In genomic region chr22:21001601-21002325, GRCh38 we compare ENCODE assay signal across 1 cellular context.
TF ChIP-seq lines count a peak whose summit lies in the region.

Gene THAP7 (minus strand): TSS chr22:21002118. CDS start chr22:21001911, 207 bp downstream.

TF ChIP-seq in K562, 482 proteins besides CTCF, POLR2A, EP300 and RAD21 (continued from another document and continues in another):
- TF ChIP-seq ZBTB49 (CRISPR knock-in tag; IDR thresholded peaks at IDR 0.05; ENCODE audit: borderline replicate concordance) (no peak), CUX1 (CRISPR knock-in tag; IDR thresholded peaks at IDR 0.05) (no peak), SMAD1 (IDR thresholded peaks at IDR 0.05; ENCODE audit: low read depth, low read length, partially characterized antibody) (peak; percentile 97), HMBOX1 (IDR thresholded peaks at IDR 0.05) (no peak), NFIX (CRISPR knock-in tag; IDR thresholded peaks at IDR 0.05; ENCODE audit: low read depth) (no peak), NFXL1 (CRISPR knock-in tag; IDR thresholded peaks at IDR 0.05) (peak; percentile 65), STAT6 (CRISPR knock-in tag; IDR thresholded peaks at IDR 0.05) (peak; percentile 97), PHF21A (IDR thresholded peaks at IDR 0.05; ENCODE audit: borderline replicate concordance, low read depth) (no peak), YY1 (IDR thresholded peaks at IDR 0.05; ENCODE audit: borderline replicate concordance in 1 of 3, control insufficient read depth in 1 of 3, extremely low read depth in 1 of 3, insufficient read depth in 3 of 3, insufficient read length in 1 of 3, insufficient replicate concordance in 2 of 3, low read depth in 1 of 3, low read length in 2 of 3) (peak in 2 of 3 experiments; percentile 95), ZNF277 (CRISPR knock-in tag; IDR thresholded peaks at IDR 0.05; ENCODE audit: borderline replicate concordance) (peak; percentile 85), SIRT6 (IDR thresholded peaks at IDR 0.05; ENCODE audit: low read depth, low read length) (peak; percentile 87), ZNF717 (CRISPR knock-in tag; IDR thresholded peaks at IDR 0.05) (no peak), PTBP1 (IDR thresholded peaks at IDR 0.05; ENCODE audit: low read depth, low read length) (no peak), ZNF76 (CRISPR knock-in tag; IDR thresholded peaks at IDR 0.05; ENCODE audit: borderline replicate concordance) (peak; percentile 93; the same call in 1 of the 2 replicates), RBBP5 (IDR thresholded peaks at IDR 0.05; ENCODE audit: borderline replicate concordance, insufficient read depth, low read length, poor library complexity, severe bottlenecking) (peak; percentile 97), COPS2 (conservative IDR thresholded peaks at IDR 0.05) (no peak), PCBP2 (IDR thresholded peaks at IDR 0.05; ENCODE audit: low read depth, low read length, poor library complexity, severe bottlenecking) (no peak), ZNF551 (CRISPR knock-in tag; IDR thresholded peaks at IDR 0.05) (no peak), TOE1 (IDR thresholded peaks at IDR 0.05; ENCODE audit: borderline replicate concordance) (no peak), TOE1 (CRISPR knock-in tag; IDR thresholded peaks at IDR 0.05; ENCODE audit: borderline replicate concordance, low read depth) (no peak), ZNF212 (CRISPR knock-in tag; IDR thresholded peaks at IDR 0.05) (peak; percentile 92), ZNF146 (CRISPR knock-in tag; IDR thresholded peaks at IDR 0.05; ENCODE audit: unreplicated experiment) (no peak), E2F1 (CRISPR knock-in tag; IDR thresholded peaks at IDR 0.05) (peak; percentile 99), GMEB1 (CRISPR knock-in tag; IDR thresholded peaks at IDR 0.05) (peak; percentile 92), ZNF764 (CRISPR knock-in tag; IDR thresholded peaks at IDR 0.05; ENCODE audit: low read depth) (peak; percentile 80), HES1 (IDR thresholded peaks at IDR 0.05; ENCODE audit: low read depth) (no peak), FOS (IDR thresholded peaks at IDR 0.05; ENCODE audit: extremely low read depth, insufficient read length) (no peak), RFX5 (IDR thresholded peaks at IDR 0.05; ENCODE audit: low read depth, low read length) (peak; percentile 55), SRSF7 (optimal IDR thresholded peaks at IDR 0.05; ENCODE audit: low read depth, low read length) (no peak), NCOA4 (IDR thresholded peaks at IDR 0.05; ENCODE audit: partially characterized antibody) (no peak), ZFPM2 (CRISPR knock-in tag; IDR thresholded peaks at IDR 0.05) (peak; percentile 10; the same call in 1 of the 2 replicates), CBX2 (IDR thresholded peaks at IDR 0.05; ENCODE audit: insufficient read depth, low read length, poor library complexity, severe bottlenecking) (no peak), ZFP1 (CRISPR knock-in tag; IDR thresholded peaks at IDR 0.05) (peak; percentile 76), ZNF41 (CRISPR knock-in tag; conservative IDR thresholded peaks at IDR 0.05) (peak; percentile 82; the same call in 1 of the 2 replicates), DMBX1 (CRISPR knock-in tag; IDR thresholded peaks at IDR 0.05; ENCODE audit: borderline replicate concordance) (peak; percentile 91), ETV5 (CRISPR knock-in tag; IDR thresholded peaks at IDR 0.05; ENCODE audit: low read depth) (no peak), CGGBP1 (CRISPR knock-in tag; IDR thresholded peaks at IDR 0.05) (peak; percentile 89; the same call in 1 of the 2 replicates), CAMTA2 (CRISPR knock-in tag; conservative IDR thresholded peaks at IDR 0.05) (no peak), E2F4 (CRISPR knock-in tag; IDR thresholded peaks at IDR 0.05; ENCODE audit: low read depth) (no peak), NEUROD1 (IDR thresholded peaks at IDR 0.05; ENCODE audit: borderline replicate concordance, low read depth, low read length, partially characterized antibody) (peak; percentile 89), TGIF2 (CRISPR knock-in tag; IDR thresholded peaks at IDR 0.05) (no peak), HDGF (IDR thresholded peaks at IDR 0.05) (no peak), XRCC3 (IDR thresholded peaks at IDR 0.05) (no peak), KDM5B (IDR thresholded peaks at IDR 0.05; ENCODE audit: insufficient replicate concordance, low read depth, low read length) (peak; percentile 99)
